22 cellular contexts compared by ENCODE assay signal in genomic region chr6:168937061-168937460, GRCh38.
DNase-seq lines count a peak whose midpoint lies in the region; FAIRE-seq and TF ChIP-seq lines count a peak whose summit lies in the region.
"Had no signal": no experiment of that assay in that cellular context is flagged by ENCODE, and none has a peak within 500 bp of the region (broad histone marks: within the 10 kb centered on the region; RNA-seq: fewer than 3 reads in every experiment).

No MANE protein-coding gene starts in this region.

- dilution Hi-C loops in keratinocyte (cut with MboI; ENCODE audit: extremely low pct_ligation_motif_present, low sequenced_read_pairs): no loop called here

- no peaks in the 10 kb centered on the region for H3K79me2 ChIP-seq in keratinocyte (ENCODE audit: control insufficient read depth, insufficient read depth, low read length)

- no peaks in the 10 kb centered on the region for H3K36me3 ChIP-seq in keratinocyte (ENCODE audit: control insufficient read depth in 2 of 2, extremely low read depth in 1 of 2, insufficient read depth in 2 of 2, low read length in 2 of 2)
- H3K36me3 ChIP-seq: cardiac muscle cell, heart left ventricle had no signal

- FAIRE-seq in keratinocyte (lab: Jason Lieb, UNC): peak; percentile 60
- FAIRE-seq: GM18507, H54 had no signal

- H2AFZ ChIP-seq in keratinocyte (ENCODE audit: control insufficient read depth, low read length): peak overlapping the region; percentile 51

- peaks cover 6% of the 10 kb centered on the region for H3K4me1 ChIP-seq in keratinocyte (ENCODE audit: control insufficient read depth, extremely low read depth, insufficient read depth, low read length)
- H3K4me1 ChIP-seq: heart left ventricle had no signal

- no peak overlapping the region for H3K4me3 Mint-ChIP-seq in activated CD4-positive, alpha-beta T cell treated with anti-CD3 and anti-CD28 coated beads, Interleukin-2, amount 10 ng/mL, durations not matched to agents 24 days and 14 days
- H3K4me3 Mint-ChIP-seq: endodermal cell, natural killer cell had no signal

- peaks cover 11% of the 10 kb centered on the region for H3K27me3 Mint-ChIP-seq in activated CD4-positive, alpha-beta T cell treated with anti-CD3 and anti-CD28 coated beads, Interleukin-2, amount 10 ng/mL, durations not matched to agents 24 days and 14 days

- H4K20me1 ChIP-seq in keratinocyte (ENCODE audit: control insufficient read depth, extremely low read depth, insufficient read depth, low read length): no peaks in the 10 kb centered on the region

- H3K27me3 ChIP-seq in keratinocyte (ENCODE audit: control insufficient read depth, extremely low read depth, insufficient read depth, low read length): no peaks in the 10 kb centered on the region
- H3K27me3 ChIP-seq: cardiac muscle cell had no signal

- no peaks in the 10 kb centered on the region for H3K36me3 Mint-ChIP-seq in activated CD4-positive, alpha-beta T cell treated with anti-CD3 and anti-CD28 coated beads, Interleukin-2, amount 10 ng/mL, durations not matched to agents 24 days and 14 days (ENCODE audit: low read depth)
- H3K36me3 Mint-ChIP-seq: natural killer cell had no signal

- intact Hi-C loops in activated CD4-positive, alpha-beta T cell treated with anti-CD3 and anti-CD28 coated beads, Interleukin-2, amount 10 ng/mL, durations not matched to agents 24 days and 14 days (cut with micrococcal nuclease): no loop called here
- intact Hi-C loops in posterior vena cava (cut with DNase I): no loop called here

- no peak overlapping the region for H3K27ac Mint-ChIP-seq in activated CD4-positive, alpha-beta T cell treated with anti-CD3 and anti-CD28 coated beads, Interleukin-2, amount 10 ng/mL, durations not matched to agents 24 days and 14 days
- H3K27ac Mint-ChIP-seq: endodermal cell, natural killer cell had no signal

- H3K9me1 ChIP-seq in keratinocyte (ENCODE audit: control insufficient read depth, extremely low read depth, insufficient read depth, low read length): no peaks in the 10 kb centered on the region

- H3K9me3 ChIP-seq in keratinocyte (ENCODE audit: control insufficient read depth, low read depth, low read length): no peaks in the 10 kb centered on the region

- no peak overlapping the region for H3K27ac ChIP-seq in keratinocyte (ENCODE audit: control insufficient read depth, insufficient read depth, low read length)
- H3K27ac ChIP-seq: 22Rv1, cardiac muscle cell, heart left ventricle, SK-N-MC, VCaP had no signal

- H3K4me2 ChIP-seq in keratinocyte (ENCODE audit: control insufficient read depth, extremely low read depth, insufficient read depth, low read depth, low read length): peak overlapping the region; percentile 53

- no peaks in the 10 kb centered on the region for H3K4me1 Mint-ChIP-seq in activated CD4-positive, alpha-beta T cell treated with anti-CD3 and anti-CD28 coated beads, Interleukin-2, amount 10 ng/mL, durations not matched to agents 24 days and 14 days
- H3K4me1 Mint-ChIP-seq: endodermal cell, natural killer cell had no signal

- H3K9me3 Mint-ChIP-seq in activated CD4-positive, alpha-beta T cell treated with anti-CD3 and anti-CD28 coated beads, Interleukin-2, amount 10 ng/mL, durations not matched to agents 24 days and 14 days: peaks cover 4% of the 10 kb centered on the region
- H3K9me3 Mint-ChIP-seq: natural killer cell had no signal

- no peak overlapping the region for H3K9ac ChIP-seq in keratinocyte (ENCODE audit: control insufficient read depth, extremely low read depth, insufficient read depth, low read length)

- H3K4me3 ChIP-seq in keratinocyte (ENCODE audit: control insufficient read depth in 2 of 3, extremely low read depth in 1 of 3, insufficient read depth in 2 of 3, low read depth in 1 of 3, low read length in 3 of 3): no peak overlapping the region
- H3K4me3 ChIP-seq: cardiac muscle cell, heart left ventricle, SK-N-MC had no signal

- peak; percentile 23 for DNase-seq in activated CD4-positive, alpha-beta T cell treated with anti-CD3 and anti-CD28 coated beads, Interleukin-2, amount 10 ng/mL, durations not matched to agents 24 days and 14 days
- DNase-seq in activated CD4-positive, alpha-beta T cell treated with anti-CD3 and anti-CD28 coated beads, Interleukin-2, amount 50 U/mL, for 4 hours: no peak
- DNase-seq in amniotic stem cell (lab: John Stamatoyannopoulos, UW): peak; percentile 35
- no peak for DNase-seq in keratinocyte (ENCODE audit: low read depth, low spot score)
- DNase-seq in NCI-H748 treated with DMSO at 0.1 percent for 48 hours (lab: John Stamatoyannopoulos, UW): no peak
- no peak for DNase-seq in posterior vena cava (ENCODE audit: low spot score)
- DNase-seq in activated CD8-positive, alpha-beta memory T cell treated with anti-CD3 and anti-CD28 coated beads, Interleukin-2, amount 50 U/mL, for 48 hours: no peak
- DNase-seq in epidermal melanocyte (ENCODE audit: insufficient read length, low spot score): no peak
- DNase-seq: activated gamma-delta T cell treated with Interleukin-2 at 50 U/mL for 16 hours; endodermal cell; heart left ventricle; left ventricle myocardium superior; natural killer cell; NCI-H2107; right cardiac atrium; stimulated activated CD4-positive, alpha-beta T cell treated with anti-CD3 and anti-CD28 coated beads, Interleukin-4, amount 100 ng/mL, for 24 hours had no signal

- TF ChIP-seq CTCF in keratinocyte (optimal IDR thresholded peaks at IDR 0.05 in 1 of 3, IDR thresholded peaks at IDR 0.05 in 1 of 3, conservative IDR thresholded peaks at IDR 0.05 in 1 of 3; ENCODE audit: extremely low read depth in 1 of 3, insufficient read depth in 2 of 3, low read length in 3 of 3): no peak

Comparison
In these comparisons a context has a peak if more than half of its experiments do, and no peak if none do; other contexts are left out.
1. DNase-seq: peak in activated CD4-positive, alpha-beta T cell treated with anti-CD3 and anti-CD28 coated beads, Interleukin-2, amount 10 ng/mL, durations not matched to agents 24 days and 14 days (single experiment) and amniotic stem cell (single experiment); none in activated CD4-positive, alpha-beta T cell treated with anti-CD3 and anti-CD28 coated beads, Interleukin-2, amount 50 U/mL, for 4 hours (0 of 2), keratinocyte (single experiment), NCI-H748 treated with DMSO at 0.1 percent for 48 hours (single experiment), posterior vena cava (single experiment), activated CD8-positive, alpha-beta memory T cell treated with anti-CD3 and anti-CD28 coated beads, Interleukin-2, amount 50 U/mL, for 48 hours (single experiment) and epidermal melanocyte (single experiment).